1 cellular context compared by ENCODE assay signal in the genomic region with DNA sequence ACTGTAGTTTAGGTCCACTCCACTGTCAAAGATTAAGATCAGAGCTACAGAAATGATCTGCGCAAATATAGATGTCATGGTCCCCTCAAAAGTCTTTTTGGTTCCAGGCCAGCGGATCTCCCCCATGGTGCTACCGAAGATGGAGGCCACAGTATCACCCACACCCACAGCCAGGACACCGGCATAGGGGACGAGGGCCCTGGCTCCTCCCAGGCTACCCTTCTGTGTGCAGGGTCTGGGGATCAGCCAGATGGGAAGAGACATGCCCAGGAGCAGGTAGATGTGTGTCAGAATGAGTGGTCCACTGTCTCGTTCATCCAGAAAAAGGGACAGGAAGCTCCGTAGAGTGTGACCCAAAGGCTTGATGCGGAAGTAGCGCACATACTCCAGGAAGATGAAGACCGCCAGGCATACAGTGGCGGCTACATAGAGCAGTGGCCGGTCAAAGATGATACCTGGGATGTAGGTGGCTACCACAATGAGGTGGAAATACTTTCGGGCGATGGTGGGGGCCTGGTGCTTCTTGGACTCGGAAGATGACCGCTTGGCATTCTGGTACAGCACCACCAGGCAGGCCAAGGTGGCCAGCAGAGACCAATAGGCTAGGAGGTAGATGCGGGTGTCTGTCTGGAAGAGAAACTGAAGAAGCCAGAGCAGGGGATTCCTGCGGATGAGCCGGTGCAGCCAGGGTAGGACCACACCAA.
TF ChIP-seq lines count a peak whose summit lies in the region.

No MANE protein-coding gene starts in this region.

TF ChIP-seq in K562, 482 proteins besides CTCF, POLR2A, EP300 and RAD21:
- no peak for TF ChIP-seq ZNF263 (CRISPR knock-in tag; IDR thresholded peaks at IDR 0.05; ENCODE audit: borderline replicate concordance)
- no peak for TF ChIP-seq ZNF639 (CRISPR knock-in tag; conservative IDR thresholded peaks at IDR 0.05 in 1 of 2, IDR thresholded peaks at IDR 0.05 in 1 of 2)
